In the genomic region with DNA sequence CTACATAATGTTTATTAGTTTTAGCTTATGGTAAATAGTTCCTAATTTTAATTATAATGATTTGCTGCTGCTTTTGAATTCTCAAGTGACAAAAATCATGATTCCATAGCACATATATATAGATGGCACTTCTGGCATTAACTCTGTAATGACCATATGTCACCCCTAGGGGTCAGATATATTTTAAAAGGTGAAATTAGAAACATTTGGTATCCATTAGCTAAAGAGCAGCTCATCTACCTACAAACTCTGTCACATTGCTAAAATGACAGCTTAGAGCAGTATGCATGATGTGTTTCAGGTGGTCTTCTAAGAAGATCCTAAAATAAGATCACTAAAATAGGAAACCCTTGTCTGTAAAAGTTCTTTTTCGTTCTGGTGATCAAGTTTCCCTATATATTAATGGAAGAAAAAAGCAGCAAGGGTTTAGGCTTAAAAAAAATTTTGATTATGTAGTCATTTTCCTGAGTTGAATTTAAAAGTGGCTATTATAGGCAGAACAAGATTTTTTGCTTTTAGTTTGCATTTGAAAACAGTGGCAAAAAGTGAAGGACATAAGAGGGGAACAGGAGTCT, we compare ENCODE assay signal across 9 cellular contexts.
DNase-seq lines count a peak whose midpoint lies in the region; ATAC-seq and TF ChIP-seq lines count a peak whose summit lies in the region.
"Had no signal": no experiment of that assay in that cellular context is flagged by ENCODE, and none has a peak within 500 bp of the region (broad histone marks: within the 10 kb centered on the region; RNA-seq: fewer than 3 reads in every experiment).

No MANE protein-coding gene starts in this region.

- no peaks in the 10 kb centered on the region for H3K36me3 ChIP-seq in testis (ENCODE audit: low read depth, missing control alignments)
- H3K36me3 ChIP-seq in gastroesophageal sphincter, result no peaks in the 10 kb centered on the region

- no peaks in the 10 kb centered on the region for H3K9me3 ChIP-seq in testis
- no peaks in the 10 kb centered on the region for H3K9me3 ChIP-seq in gastroesophageal sphincter

- no peaks in the 10 kb centered on the region; the same call in 1 of the 2 replicates for H3K27me3 Mint-ChIP-seq in WTC11 (ENCODE audit: low read depth)
- H3K27me3 Mint-ChIP-seq: activated naive CD8-positive, alpha-beta T cell had no signal

- no peak for TF ChIP-seq EP300 in gastroesophageal sphincter (IDR thresholded peaks at IDR 0.05)

- H3K36me3 Mint-ChIP-seq in WTC11, result no peaks in the 10 kb centered on the region
- H3K36me3 Mint-ChIP-seq: activated naive CD8-positive, alpha-beta T cell had no signal

- H3K27ac Mint-ChIP-seq in WTC11, result no peak overlapping the region
- H3K27ac Mint-ChIP-seq: activated naive CD8-positive, alpha-beta T cell had no signal

- DNase-seq in A172 (ENCODE audit: low spot score), result peak; percentile 32
- DNase-seq in WTC11 (ENCODE audit: low spot score), result no peak
- DNase-seq in testis, result no peak
- no peak for DNase-seq in activated CD4-positive, CD25-positive, alpha-beta regulatory T cell treated with anti-CD3 and anti-CD28 coated beads, Interleukin-2, amount 50 U/mL, for 72 hours
- DNase-seq in NOMO-1 (lab: John Stamatoyannopoulos, UW; ENCODE audit: unreplicated experiment in 2 of 2), result no peak

- no peak overlapping the region for H3K27ac ChIP-seq in testis
- no peak overlapping the region for H3K27ac ChIP-seq in gastroesophageal sphincter

- TF ChIP-seq CTCF in WTC11 (IDR thresholded peaks at IDR 0.05) (peak; percentile 58), testis (IDR thresholded peaks at IDR 0.05) (peak in 2 of 3 experiments; percentile 34 to 61), gastroesophageal sphincter (IDR thresholded peaks at IDR 0.05) (peak in 1 of 4 experiments; percentile 12)

- intact Hi-C loops in testis (cut with DNase I; ENCODE audit: low total_unique reads), result no loop called here

- no peaks in the 10 kb centered on the region for H3K27me3 ChIP-seq in testis
- no peaks in the 10 kb centered on the region for H3K27me3 ChIP-seq in gastroesophageal sphincter

- H3K4me1 ChIP-seq in testis (no peaks in the 10 kb centered on the region), gastroesophageal sphincter (no peaks in the 10 kb centered on the region)

- no peaks in the 10 kb centered on the region for H3K4me1 Mint-ChIP-seq in WTC11

- H3K9me3 Mint-ChIP-seq in WTC11, result no peaks in the 10 kb centered on the region

- no peak overlapping the region for H3K4me3 ChIP-seq in testis
- no peak overlapping the region for H3K4me3 ChIP-seq in gastroesophageal sphincter

- H3K4me3 Mint-ChIP-seq in WTC11, result no peak overlapping the region
- H3K4me3 Mint-ChIP-seq: activated naive CD8-positive, alpha-beta T cell had no signal

- CTCF ChIA-PET in WTC11 (lab: Charles Lee), result interaction anchor here (0.6 to 1.7 kb wide), 12 partner anchors 9 to 951 kb away, joined by 3 to 7 read pairs (median 3); no protein-coding TSS in a partner anchor

- TF ChIP-seq POLR2A in testis (IDR thresholded peaks at IDR 0.05), result no peak
- TF ChIP-seq POLR2A in gastroesophageal sphincter (IDR thresholded peaks at IDR 0.05), result no peak

- 92 to 100% methylated on average over 1 of the region's 1 CpG for WGBS in testis, 2 donors
- 95 to 100% methylated on average over 1 of the region's 1 CpG for WGBS in gastroesophageal sphincter (ENCODE audit: low coverage in 1 of 2), 2 donors

- ATAC-seq in GM18858 (IDR thresholded peaks at IDR 0.05; ENCODE audit: unreplicated experiment), result peak; percentile 75
- ATAC-seq in HG03159 (IDR thresholded peaks at IDR 0.05; ENCODE audit: unreplicated experiment), result peak; percentile 94
- ATAC-seq in WTC11, result peak; percentile 66
- no peak for ATAC-seq in gastroesophageal sphincter

- POLR2A ChIA-PET in WTC11 (lab: Charles Lee), result interaction anchor here (0.6 kb wide), 1 partner anchor 654 kb away, joined by 3 read pairs; no protein-coding TSS in a partner anchor

TF ChIP-seq in WTC11, 78 proteins besides CTCF, POLR2A, EP300 and RAD21:
- TF ChIP-seq ELF4 (CRISPR knock-in tag; IDR thresholded peaks at IDR 0.05; ENCODE audit: low read depth), result no peak
- TF ChIP-seq GTF2I (CRISPR knock-in tag; conservative IDR thresholded peaks at IDR 0.05), result no peak
- no peak for TF ChIP-seq NFATC4 (CRISPR knock-in tag; IDR thresholded peaks at IDR 0.05)
- TF ChIP-seq ZNF121 (CRISPR knock-in tag; IDR thresholded peaks at IDR 0.05), result no peak
- TF ChIP-seq, protein P1, sequence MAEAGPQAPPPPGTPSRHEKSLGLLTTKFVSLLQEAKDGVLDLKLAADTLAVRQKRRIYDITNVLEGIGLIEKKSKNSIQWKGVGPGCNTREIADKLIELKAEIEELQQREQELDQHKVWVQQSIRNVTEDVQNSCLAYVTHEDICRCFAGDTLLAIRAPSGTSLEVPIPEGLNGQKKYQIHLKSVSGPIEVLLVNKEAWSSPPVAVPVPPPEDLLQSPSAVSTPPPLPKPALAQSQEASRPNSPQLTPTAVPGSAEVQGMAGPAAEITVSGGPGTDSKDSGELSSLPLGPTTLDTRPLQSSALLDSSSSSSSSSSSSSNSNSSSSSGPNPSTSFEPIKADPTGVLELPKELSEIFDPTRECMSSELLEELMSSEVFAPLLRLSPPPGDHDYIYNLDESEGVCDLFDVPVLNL (CRISPR knock-in tag; IDR thresholded peaks at IDR 0.05; ENCODE audit: borderline replicate concordance, low read depth), result no peak
- TF ChIP-seq, protein P2, sequence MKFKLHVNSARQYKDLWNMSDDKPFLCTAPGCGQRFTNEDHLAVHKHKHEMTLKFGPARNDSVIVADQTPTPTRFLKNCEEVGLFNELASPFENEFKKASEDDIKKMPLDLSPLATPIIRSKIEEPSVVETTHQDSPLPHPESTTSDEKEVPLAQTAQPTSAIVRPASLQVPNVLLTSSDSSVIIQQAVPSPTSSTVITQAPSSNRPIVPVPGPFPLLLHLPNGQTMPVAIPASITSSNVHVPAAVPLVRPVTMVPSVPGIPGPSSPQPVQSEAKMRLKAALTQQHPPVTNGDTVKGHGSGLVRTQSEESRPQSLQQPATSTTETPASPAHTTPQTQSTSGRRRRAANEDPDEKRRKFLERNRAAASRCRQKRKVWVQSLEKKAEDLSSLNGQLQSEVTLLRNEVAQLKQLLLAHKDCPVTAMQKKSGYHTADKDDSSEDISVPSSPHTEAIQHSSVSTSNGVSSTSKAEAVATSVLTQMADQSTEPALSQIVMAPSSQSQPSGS (CRISPR knock-in tag; IDR thresholded peaks at IDR 0.05; ENCODE audit: borderline replicate concordance, low read depth), result no peak
- TF ChIP-seq, protein P3, sequence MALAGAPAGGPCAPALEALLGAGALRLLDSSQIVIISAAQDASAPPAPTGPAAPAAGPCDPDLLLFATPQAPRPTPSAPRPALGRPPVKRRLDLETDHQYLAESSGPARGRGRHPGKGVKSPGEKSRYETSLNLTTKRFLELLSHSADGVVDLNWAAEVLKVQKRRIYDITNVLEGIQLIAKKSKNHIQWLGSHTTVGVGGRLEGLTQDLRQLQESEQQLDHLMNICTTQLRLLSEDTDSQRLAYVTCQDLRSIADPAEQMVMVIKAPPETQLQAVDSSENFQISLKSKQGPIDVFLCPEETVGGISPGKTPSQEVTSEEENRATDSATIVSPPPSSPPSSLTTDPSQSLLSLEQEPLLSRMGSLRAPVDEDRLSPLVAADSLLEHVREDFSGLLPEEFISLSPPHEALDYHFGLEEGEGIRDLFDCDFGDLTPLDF (CRISPR knock-in tag; IDR thresholded peaks at IDR 0.05), result no peak
- TF ChIP-seq, protein P4, sequence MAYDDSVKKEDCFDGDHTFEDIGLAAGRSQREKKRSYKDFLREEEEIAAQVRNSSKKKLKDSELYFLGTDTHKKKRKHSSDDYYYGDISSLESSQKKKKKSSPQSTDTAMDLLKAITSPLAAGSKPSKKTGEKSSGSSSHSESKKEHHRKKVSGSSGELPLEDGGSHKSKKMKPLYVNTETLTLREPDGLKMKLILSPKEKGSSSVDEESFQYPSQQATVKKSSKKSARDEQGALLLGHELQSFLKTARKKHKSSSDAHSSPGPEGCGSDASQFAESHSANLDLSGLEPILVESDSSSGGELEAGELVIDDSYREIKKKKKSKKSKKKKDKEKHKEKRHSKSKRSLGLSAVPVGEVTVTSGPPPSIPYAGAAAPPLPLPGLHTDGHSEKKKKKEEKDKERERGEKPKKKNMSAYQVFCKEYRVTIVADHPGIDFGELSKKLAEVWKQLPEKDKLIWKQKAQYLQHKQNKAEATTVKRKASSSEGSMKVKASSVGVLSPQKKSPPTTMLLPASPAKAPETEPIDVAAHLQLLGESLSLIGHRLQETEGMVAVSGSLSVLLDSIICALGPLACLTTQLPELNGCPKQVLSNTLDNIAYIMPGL (CRISPR knock-in tag; IDR thresholded peaks at IDR 0.05), result no peak
- TF ChIP-seq FOXJ3 (CRISPR knock-in tag; IDR thresholded peaks at IDR 0.05; ENCODE audit: borderline replicate concordance), result no peak
- no peak for TF ChIP-seq ETV6 (CRISPR knock-in tag; IDR thresholded peaks at IDR 0.05)
- TF ChIP-seq, protein P5, sequence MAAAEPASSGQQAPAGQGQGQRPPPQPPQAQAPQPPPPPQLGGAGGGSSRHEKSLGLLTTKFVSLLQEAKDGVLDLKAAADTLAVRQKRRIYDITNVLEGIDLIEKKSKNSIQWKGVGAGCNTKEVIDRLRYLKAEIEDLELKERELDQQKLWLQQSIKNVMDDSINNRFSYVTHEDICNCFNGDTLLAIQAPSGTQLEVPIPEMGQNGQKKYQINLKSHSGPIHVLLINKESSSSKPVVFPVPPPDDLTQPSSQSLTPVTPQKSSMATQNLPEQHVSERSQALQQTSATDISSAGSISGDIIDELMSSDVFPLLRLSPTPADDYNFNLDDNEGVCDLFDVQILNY (CRISPR knock-in tag; IDR thresholded peaks at IDR 0.05), result no peak
- TF ChIP-seq MXD4 (CRISPR knock-in tag; IDR thresholded peaks at IDR 0.05; ENCODE audit: borderline replicate concordance), result no peak
- TF ChIP-seq, protein P6, sequence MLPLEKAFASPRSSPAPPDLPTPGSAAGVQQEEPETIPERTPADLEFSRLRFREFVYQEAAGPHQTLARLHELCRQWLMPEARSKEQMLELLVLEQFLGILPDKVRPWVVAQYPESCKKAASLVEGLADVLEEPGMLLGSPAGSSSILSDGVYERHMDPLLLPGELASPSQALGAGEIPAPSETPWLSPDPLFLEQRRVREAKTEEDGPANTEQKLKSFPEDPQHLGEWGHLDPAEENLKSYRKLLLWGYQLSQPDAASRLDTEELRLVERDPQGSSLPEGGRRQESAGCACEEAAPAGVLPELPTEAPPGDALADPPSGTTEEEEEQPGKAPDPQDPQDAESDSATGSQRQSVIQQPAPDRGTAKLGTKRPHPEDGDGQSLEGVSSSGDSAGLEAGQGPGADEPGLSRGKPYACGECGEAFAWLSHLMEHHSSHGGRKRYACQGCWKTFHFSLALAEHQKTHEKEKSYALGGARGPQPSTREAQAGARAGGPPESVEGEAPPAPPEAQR (CRISPR knock-in tag; IDR thresholded peaks at IDR 0.05), result no peak
TF ChIP-seq in WTC11: peak in this region for 0.
